ENCODE assay signal across 39 cellular contexts in genomic region chr3:140593766-140594165, GRCh38.
"Had no signal": no experiment of that assay in that cellular context is flagged by ENCODE, and none has a peak within 500 bp of the region (broad histone marks: within the 10 kb centered on the region; RNA-seq: fewer than 3 reads in every experiment).

No MANE protein-coding gene starts in this region.

- H3K36me3 ChIP-seq: adrenal gland, ascending aorta, brain microvascular endothelial cell, breast epithelium, cardiac muscle cell had no signal

- H3K27me3 Mint-ChIP-seq: activated naive CD4-positive, alpha-beta T cell treated with anti-CD3 and anti-CD28 coated beads, Interleukin-2, amount 10 ng/mL, durations not matched to agents 7 days and 5 days; activated naive CD8-positive, alpha-beta T cell treated with anti-CD3 and anti-CD28 coated beads, Interleukin-2, amount 10 ng/mL, durations not matched to agents 7 days and 5 days; activated T-cell treated with anti-CD3 and anti-CD28 coated beads, Interleukin-2, amount 50 U/mL, for 24 hours had no signal

- H3K4me3 ChIP-seq: adrenal gland, ascending aorta, body of pancreas, breast epithelium, cardiac muscle cell had no signal

- H3K27me3 ChIP-seq: adrenal gland, ascending aorta, body of pancreas, brain microvascular endothelial cell, breast epithelium, cardiac muscle cell had no signal

- H3K4me1 Mint-ChIP-seq: activated naive CD4-positive, alpha-beta T cell treated with anti-CD3 and anti-CD28 coated beads, Interleukin-2, amount 10 ng/mL, durations not matched to agents 7 days and 5 days; activated naive CD4-positive, alpha-beta T cell treated with anti-CD3 and anti-CD28 coated beads, Interleukin-2, amount 50 U/mL, for 24 hours; activated naive CD8-positive, alpha-beta T cell treated with anti-CD3 and anti-CD28 coated beads for 36 hours; activated naive CD8-positive, alpha-beta T cell treated with anti-CD3 and anti-CD28 coated beads, Interleukin-2, amount 10 ng/mL, durations not matched to agents 7 days and 5 days; activated naive CD8-positive, alpha-beta T cell treated with anti-CD3 and anti-CD28 coated beads, Interleukin-2, amount 50 U/mL, for 24 hours; activated T-helper 17 cell treated with anti-CD3 and anti-CD28 coated beads, Interleukin-2, amount 50 U/mL, for 72 hours; brain; central memory CD8-positive, alpha-beta T cell had no signal

- H3K4me1 ChIP-seq: ascending aorta, body of pancreas, breast epithelium had no signal

- H3K9me3 ChIP-seq: adrenal gland, ascending aorta, body of pancreas, breast epithelium had no signal

- H3K27ac Mint-ChIP-seq: activated naive CD4-positive, alpha-beta T cell treated with anti-CD3 and anti-CD28 coated beads for 36 hours; activated naive CD4-positive, alpha-beta T cell treated with anti-CD3 and anti-CD28 coated beads, Interleukin-2, amount 10 ng/mL, durations not matched to agents 7 days and 5 days; activated naive CD4-positive, alpha-beta T cell treated with anti-CD3 and anti-CD28 coated beads, Interleukin-2, amount 50 U/mL, for 24 hours; activated naive CD4-positive, alpha-beta T cell treated with anti-CD3 and anti-CD28 coated beads, Interleukin-2, amount 50 U/mL, for 72 hours; activated naive CD8-positive, alpha-beta T cell; activated naive CD8-positive, alpha-beta T cell treated with anti-CD3 and anti-CD28 coated beads for 36 hours; activated naive CD8-positive, alpha-beta T cell treated with anti-CD3 and anti-CD28 coated beads, Interleukin-2, amount 10 ng/mL, durations not matched to agents 7 days and 5 days; activated naive CD8-positive, alpha-beta T cell treated with anti-CD3 and anti-CD28 coated beads, Interleukin-2, amount 50 U/mL, for 24 hours; activated T-cell treated with anti-CD3 and anti-CD28 coated beads, Interleukin-2, amount 50 U/mL, for 24 hours; activated T-cell treated with anti-CD3 and anti-CD28 coated beads, Interleukin-2, amount 50 U/mL, for 72 hours; activated T-helper 1 cell treated with anti-CD3 and anti-CD28 coated beads, Interleukin-12 subunit alpha, Interleukin-12 subunit beta, Interleukin-2, Interleukin-4 antibody, amounts not matched to agents 30 ng/mL and 10 ng/mL and 1 ng/mL, durations not matched to agents 14 hours and 24 hours and 36 hours; activated T-helper 17 cell treated with anti-CD3 and anti-CD28 coated beads, Interleukin-2, amount 50 U/mL, for 72 hours; activated T-helper 2 cell treated with anti-CD3 and anti-CD28 coated beads, Interferon-gamma antibody, Interleukin-2, Interleukin-4, amounts not matched to agents 10 μg/mL and 5 μg/mL and 100 μg/mL, durations not matched to agents 14 hours and 24 hours and 36 hours; brain had no signal

- ATAC-seq: activated naive CD4-positive, alpha-beta T cell treated with anti-CD3 and anti-CD28 coated beads, Interleukin-2, amount 50 U/mL, for 72 hours; activated naive CD8-positive, alpha-beta T cell treated with anti-CD3 and anti-CD28 coated beads, Interleukin-2, amount 50 U/mL, for 24 hours; activated T-cell treated with anti-CD3 and anti-CD28 coated beads, Interleukin-2, amount 50 U/mL, for 4 hours; activated T-cell treated with anti-CD3 and anti-CD28 coated beads, Interleukin-2, amount 50 U/mL, for 72 hours; activated T-helper 17 cell treated with anti-CD3 and anti-CD28 coated beads, Interleukin-2, amount 50 U/mL, for 72 hours; body of pancreas had no signal

- H3K9me3 Mint-ChIP-seq: activated naive CD4-positive, alpha-beta T cell treated with anti-CD3 and anti-CD28 coated beads for 36 hours; activated naive CD4-positive, alpha-beta T cell treated with anti-CD3 and anti-CD28 coated beads, Interleukin-2, amount 10 ng/mL, durations not matched to agents 7 days and 5 days; activated naive CD4-positive, alpha-beta T cell treated with anti-CD3 and anti-CD28 coated beads, Interleukin-2, amount 50 U/mL, for 24 hours; activated naive CD4-positive, alpha-beta T cell treated with anti-CD3 and anti-CD28 coated beads, Interleukin-2, amount 50 U/mL, for 72 hours; activated naive CD8-positive, alpha-beta T cell treated with anti-CD3 and anti-CD28 coated beads for 36 hours; activated naive CD8-positive, alpha-beta T cell treated with anti-CD3 and anti-CD28 coated beads, Interleukin-2, amount 10 ng/mL, durations not matched to agents 7 days and 5 days; activated naive CD8-positive, alpha-beta T cell treated with anti-CD3 and anti-CD28 coated beads, Interleukin-2, amount 50 U/mL, for 24 hours; activated T-cell treated with anti-CD3 and anti-CD28 coated beads, Interleukin-2, amount 50 U/mL, for 24 hours; activated T-cell treated with anti-CD3 and anti-CD28 coated beads, Interleukin-2, amount 50 U/mL, for 4 hours; activated T-helper 1 cell treated with anti-CD3 and anti-CD28 coated beads, Interleukin-12 subunit alpha, Interleukin-12 subunit beta, Interleukin-2, Interleukin-4 antibody, amounts not matched to agents 30 ng/mL and 10 ng/mL and 1 ng/mL, durations not matched to agents 14 hours and 24 hours and 36 hours; activated T-helper 17 cell treated with anti-CD3 and anti-CD28 coated beads, Interleukin-2, amount 50 U/mL, for 72 hours; activated T-helper 2 cell treated with anti-CD3 and anti-CD28 coated beads, Interferon-gamma antibody, Interleukin-2, Interleukin-4, amounts not matched to agents 10 μg/mL and 5 μg/mL and 100 μg/mL, durations not matched to agents 14 hours and 24 hours and 36 hours; brain; central memory CD8-positive, alpha-beta T cell had no signal

- H3K4me3 Mint-ChIP-seq: activated naive CD4-positive, alpha-beta T cell treated with anti-CD3 and anti-CD28 coated beads for 36 hours; activated naive CD4-positive, alpha-beta T cell treated with anti-CD3 and anti-CD28 coated beads, Interleukin-2, amount 10 ng/mL, durations not matched to agents 7 days and 5 days; activated naive CD4-positive, alpha-beta T cell treated with anti-CD3 and anti-CD28 coated beads, Interleukin-2, amount 50 U/mL, for 24 hours; activated naive CD8-positive, alpha-beta T cell; activated naive CD8-positive, alpha-beta T cell treated with anti-CD3 and anti-CD28 coated beads for 36 hours; activated naive CD8-positive, alpha-beta T cell treated with anti-CD3 and anti-CD28 coated beads, Interleukin-2, amount 10 ng/mL, durations not matched to agents 7 days and 5 days; activated naive CD8-positive, alpha-beta T cell treated with anti-CD3 and anti-CD28 coated beads, Interleukin-2, amount 50 U/mL, for 24 hours; activated T-cell treated with anti-CD3 and anti-CD28 coated beads, Interleukin-2, amount 50 U/mL, for 24 hours; activated T-cell treated with anti-CD3 and anti-CD28 coated beads, Interleukin-2, amount 50 U/mL, for 4 hours; activated T-cell treated with anti-CD3 and anti-CD28 coated beads, Interleukin-2, amount 50 U/mL, for 72 hours; activated T-helper 1 cell treated with anti-CD3 and anti-CD28 coated beads, Interleukin-12 subunit alpha, Interleukin-12 subunit beta, Interleukin-2, Interleukin-4 antibody, amounts not matched to agents 30 ng/mL and 10 ng/mL and 1 ng/mL, durations not matched to agents 14 hours and 24 hours and 36 hours; activated T-helper 17 cell treated with anti-CD3 and anti-CD28 coated beads, Interleukin-2, amount 50 U/mL, for 72 hours; brain; central memory CD8-positive, alpha-beta T cell had no signal

- H3K36me3 Mint-ChIP-seq: activated naive CD4-positive, alpha-beta T cell treated with anti-CD3 and anti-CD28 coated beads, Interleukin-2, amount 10 ng/mL, durations not matched to agents 7 days and 5 days; activated naive CD4-positive, alpha-beta T cell treated with anti-CD3 and anti-CD28 coated beads, Interleukin-2, amount 50 U/mL, for 24 hours; activated naive CD4-positive, alpha-beta T cell treated with anti-CD3 and anti-CD28 coated beads, Interleukin-2, amount 50 U/mL, for 72 hours; activated naive CD8-positive, alpha-beta T cell; activated naive CD8-positive, alpha-beta T cell treated with anti-CD3 and anti-CD28 coated beads for 36 hours; activated naive CD8-positive, alpha-beta T cell treated with anti-CD3 and anti-CD28 coated beads, Interleukin-2, amount 10 ng/mL, durations not matched to agents 7 days and 5 days; brain had no signal

- DNase-seq: activated effector memory CD4-positive, alpha-beta T cell treated with anti-CD3 and anti-CD28 coated beads, Interleukin-2, amount 50 U/mL, for 16 hours; activated effector memory CD4-positive, alpha-beta T cell treated with Interleukin-2 at 50 U/mL for 16 hours; activated gamma-delta T cell; activated gamma-delta T cell treated with Interleukin-2 at 50 U/mL for 16 hours; activated naive CD4-positive, alpha-beta T cell; activated naive CD4-positive, alpha-beta T cell treated with anti-CD3 and anti-CD28 coated beads for 36 hours; activated naive CD4-positive, alpha-beta T cell treated with anti-CD3 and anti-CD28 coated beads, Interleukin-2, amount 10 ng/mL, durations not matched to agents 7 days and 5 days; activated naive CD4-positive, alpha-beta T cell treated with Interleukin-2 at 50 U/mL for 16 hours; activated naive CD8-positive, alpha-beta T cell treated with anti-CD3 and anti-CD28 coated beads for 36 hours; activated naive CD8-positive, alpha-beta T cell treated with anti-CD3 and anti-CD28 coated beads, Interleukin-2, amount 10 ng/mL, durations not matched to agents 7 days and 5 days; activated naive CD8-positive, alpha-beta T cell treated with anti-CD3 and anti-CD28 coated beads, Interleukin-2, amount 50 U/mL, for 24 hours; activated T-cell treated with anti-CD3 and anti-CD28 coated beads, Interleukin-2, amount 50 U/mL, for 1 hour; activated T-cell treated with anti-CD3 and anti-CD28 coated beads, Interleukin-2, amount 50 U/mL, for 24 hours; activated T-cell treated with anti-CD3 and anti-CD28 coated beads, Interleukin-2, amount 50 U/mL, for 4 hours; activated T-cell treated with anti-CD3 and anti-CD28 coated beads, Interleukin-2, amount 50 U/mL, for 48 hours; activated T-cell treated with anti-CD3 and anti-CD28 coated beads, Interleukin-2, amount 50 U/mL, for 72 hours; adrenal gland; amniotic stem cell; amygdala; anterior cingulate cortex; aorta; body of pancreas; brain microvascular endothelial cell; caudate nucleus; central memory CD4-positive, alpha-beta T cell; cerebellar nuclear complex had no signal

- FAIRE-seq: astrocyte, colon had no signal

- H3K27ac ChIP-seq: adrenal gland, ascending aorta, body of pancreas, brain microvascular endothelial cell, breast epithelium, cardiac muscle cell had no signal
